8 cellular contexts compared by ENCODE assay signal in genomic region chr5:55994998-55995914, GRCh38. TPM values are rescaled to one million over a fixed set of nuclear protein-coding genes. Genes with fewer than 3 reads are reported as not detected.
DNase-seq lines count a peak whose midpoint lies in the region; ATAC-seq, FAIRE-seq and TF ChIP-seq lines count a peak whose summit lies in the region.

No MANE protein-coding gene starts in this region.

- no peak overlapping the region for H2BK12ac ChIP-seq in trophoblast cell (ENCODE audit: low read length)

- peak overlapping the region; percentile 79 for H3K9ac ChIP-seq in SU-DHL-6 (ENCODE audit: low read length)
- peak overlapping the region; percentile 100 for H3K9ac ChIP-seq in adipocyte (ENCODE audit: low read length)
- peak overlapping the region; percentile 74 for H3K9ac ChIP-seq in trophoblast cell (ENCODE audit: low read length)

- peaks cover 9% of the 10 kb centered on the region for H3K36me3 Mint-ChIP-seq in type B pancreatic cell

- H3K4me1 ChIP-seq in adipocyte (ENCODE audit: control insufficient read depth, insufficient read depth, low read length) (peaks cover 38% of the 10 kb centered on the region), trophoblast cell (ENCODE audit: control insufficient read depth in 1 of 2, insufficient read depth in 2 of 2, low read length in 2 of 2) (no peaks in the 10 kb centered on the region)

- peak overlapping the region; percentile 60 for H3K4ac ChIP-seq in trophoblast cell (ENCODE audit: low read depth, low read length)

- peaks cover 11% of the 10 kb centered on the region for H3K79me1 ChIP-seq in trophoblast cell (ENCODE audit: low read length)

- H2BK5ac ChIP-seq in trophoblast cell (ENCODE audit: low read depth, low read length, poor library complexity): peak overlapping the region; percentile 50

- H3K23ac ChIP-seq in trophoblast cell (ENCODE audit: low read length): no peak overlapping the region

- H3F3A ChIP-seq in SU-DHL-6 (ENCODE audit: insufficient read depth): 0 out of 2 replicates have a peak, but pooled peaks cover 4% of the 10 kb centered on the region

- H3K27ac Mint-ChIP-seq in type B pancreatic cell: peak overlapping the region; percentile 90

- peak; percentile 97 for ATAC-seq in HG02798 (IDR thresholded peaks at IDR 0.05; ENCODE audit: poor library complexity, unreplicated experiment)

- no peak for FAIRE-seq in GM12891 (lab: Jason Lieb, UNC)

- H3K79me2 ChIP-seq in SU-DHL-6 (ENCODE audit: insufficient read depth, low read length): no peaks in the 10 kb centered on the region
- peaks cover 10% of the 10 kb centered on the region for H3K79me2 ChIP-seq in trophoblast cell (ENCODE audit: control insufficient read depth, insufficient read depth, low read length, poor library complexity)

- H4K12ac ChIP-seq in trophoblast cell (ENCODE audit: low read depth, low read length): peak overlapping the region; percentile 43

- H3K36me3 ChIP-seq in SU-DHL-6 (ENCODE audit: low read length): no peaks in the 10 kb centered on the region
- H3K36me3 ChIP-seq in adipocyte (ENCODE audit: control insufficient read depth, insufficient read depth, low read length, severe bottlenecking): no peaks in the 10 kb centered on the region
- no peaks in the 10 kb centered on the region for H3K36me3 ChIP-seq in trophoblast cell (ENCODE audit: control insufficient read depth in 1 of 2, insufficient read depth in 2 of 2, low read length in 2 of 2)

- no peaks in the 10 kb centered on the region for H4K20me1 ChIP-seq in SU-DHL-6 (ENCODE audit: low read depth, low read length)

- intact Hi-C loops in cardiac septum (cut with DNase I): loop anchor here (5.0 to 10.0 kb wide), 5 partner anchors 57 to 1180 kb away; partner anchors contain the start of gene GPBP1

- H3K27me3 ChIP-seq in SU-DHL-6 (ENCODE audit: low read length): no peaks in the 10 kb centered on the region
- no peaks in the 10 kb centered on the region for H3K27me3 ChIP-seq in adipocyte (replicated peaks; ENCODE audit: control insufficient read depth, insufficient read depth, low read length)
- H3K27me3 ChIP-seq in trophoblast cell (ENCODE audit: insufficient read depth, low read length): no peaks in the 10 kb centered on the region

- peak overlapping the region; percentile 97 for H3K14ac ChIP-seq in trophoblast cell (ENCODE audit: low read length)

- H3K4me3 Mint-ChIP-seq in type B pancreatic cell: peak overlapping the region; percentile 97

- H3K27me3 Mint-ChIP-seq in type B pancreatic cell: no peaks in the 10 kb centered on the region

- peak overlapping the region; percentile 88 for H4K91ac ChIP-seq in trophoblast cell (ENCODE audit: low read depth, low read length)

- no peaks in the 10 kb centered on the region for H3K9me2 ChIP-seq in SU-DHL-6 (replicated peaks; ENCODE audit: insufficient read depth, low read length)

- TF ChIP-seq CTCF in SU-DHL-6 (IDR thresholded peaks at IDR 0.05; ENCODE audit: insufficient read depth, low read length, poor library complexity, severe bottlenecking): no peak
- no peak for TF ChIP-seq CTCF in type B pancreatic cell (conservative IDR thresholded peaks at IDR 0.05)

- peak overlapping the region; percentile 98 for H3K4me2 ChIP-seq in SU-DHL-6 (ENCODE audit: low read depth, low read length, poor library complexity, severe bottlenecking)
- H3K4me2 ChIP-seq in trophoblast cell (ENCODE audit: low read length): peak overlapping the region; percentile 82

- peak overlapping the region; percentile 93 for H2AFZ ChIP-seq in SU-DHL-6 (ENCODE audit: low read depth, low read length, severe bottlenecking)
- H2AFZ ChIP-seq in trophoblast cell (ENCODE audit: insufficient read depth, low read length, poor library complexity): peak overlapping the region; percentile 88

- peak overlapping the region; percentile 97 for H4K8ac ChIP-seq in trophoblast cell (ENCODE audit: low read depth, low read length)

- H2BK120ac ChIP-seq in trophoblast cell (ENCODE audit: insufficient read depth, low read length, poor library complexity): peak overlapping the region; percentile 84

- peak; percentile 40; the same call in 1 of the 2 replicates for TF ChIP-seq POLR2A in GM12891 (IDR thresholded peaks at IDR 0.05; ENCODE audit: low read depth, low read length)

- peak overlapping the region; percentile 91 for H3K4me3 ChIP-seq in SU-DHL-6 (ENCODE audit: insufficient read depth, low read length, poor library complexity, severe bottlenecking)
- H3K4me3 ChIP-seq in adipocyte (ENCODE audit: low read length): peak overlapping the region; percentile 96
- H3K4me3 ChIP-seq in trophoblast cell (ENCODE audit: low read depth, low read length): peak overlapping the region; percentile 94

- peaks cover 41% of the 10 kb centered on the region for H3K4me1 Mint-ChIP-seq in type B pancreatic cell (ENCODE audit: unreplicated experiment)

- H2AK5ac ChIP-seq in trophoblast cell (ENCODE audit: low read length): no peak overlapping the region

- H3K27ac ChIP-seq in SU-DHL-6 (ENCODE audit: low read depth, low read length) (no peak overlapping the region), trophoblast cell (ENCODE audit: low read depth, low read length) (peak overlapping the region; percentile 98)

- peak; percentile 93 for DNase-seq in GM12891 (ENCODE audit: insufficient read length, low spot score)
- DNase-seq in NCI-H1417 (lab: John Stamatoyannopoulos, UW): peak; percentile 93 to 99 (median 95)
- peak; percentile 99 for DNase-seq in adipocyte (ENCODE audit: low read depth)
- peak; percentile 99 for DNase-seq in cardiac septum (ENCODE audit: low spot score)
- DNase-seq in trophoblast cell: peak; percentile 94 to 96
- DNase-seq in type B pancreatic cell (ENCODE audit: extremely low spot score, unreplicated experiment): peak; percentile 98

- H3K9me3 ChIP-seq in SU-DHL-6 (ENCODE audit: insufficient read depth, low read length) (no peaks in the 10 kb centered on the region), adipocyte (ENCODE audit: control insufficient read depth, low read length) (no peaks in the 10 kb centered on the region), trophoblast cell (ENCODE audit: insufficient read depth, low read depth, low read length) (peaks cover 1% of the 10 kb centered on the region)

- H3K9me3 Mint-ChIP-seq in type B pancreatic cell: no peaks in the 10 kb centered on the region

- H3K18ac ChIP-seq in trophoblast cell (ENCODE audit: low read length): peak overlapping the region; percentile 91

- WGBS in trophoblast cell (ENCODE audit: extremely low coverage, insufficient coverage, insufficient read length): no CpG with 5 or more reads among the region's 70 CpGs

TF ChIP-seq in GM12891, 5 proteins besides CTCF, POLR2A, EP300 and RAD21:
- TF ChIP-seq POU2F2 (IDR thresholded peaks at IDR 0.05; ENCODE audit: low read depth, low read length) (no peak), TAF1 (IDR thresholded peaks at IDR 0.05; ENCODE audit: low read depth, low read length) (0 out of 2 replicates have a peak, but pooled peaks have one; percentile 3), SPI1 (IDR thresholded peaks at IDR 0.05; ENCODE audit: low read depth, low read length) (no peak), PAX5 (IDR thresholded peaks at IDR 0.05; ENCODE audit: insufficient read depth, low read length, severe bottlenecking) (peak; percentile 46), POLR2AphosphoS5 (IDR thresholded peaks at IDR 0.05; ENCODE audit: low read depth, low read length) (no peak)

RNA-seq across cellular contexts. Expression of gene IL6ST, which starts 0.5 kb away (rescaled TPM):
- 3.7 TPM for polyA plus RNA-seq in GM12891 (2012; ENCODE audit: low read depth, missing spikeins)
- total RNA-seq in cardiac septum (131 TPM), type B pancreatic cell (ENCODE audit: low replicate concordance) (61.6 and 74.7 TPM in 2 replicates)
- polyA plus RNA-seq in trophoblast cell (2013): 63.8 and 67.6 TPM in 2 replicates
